Comparison of ENCODE assay signal across 11 cellular contexts in the genomic region with DNA sequence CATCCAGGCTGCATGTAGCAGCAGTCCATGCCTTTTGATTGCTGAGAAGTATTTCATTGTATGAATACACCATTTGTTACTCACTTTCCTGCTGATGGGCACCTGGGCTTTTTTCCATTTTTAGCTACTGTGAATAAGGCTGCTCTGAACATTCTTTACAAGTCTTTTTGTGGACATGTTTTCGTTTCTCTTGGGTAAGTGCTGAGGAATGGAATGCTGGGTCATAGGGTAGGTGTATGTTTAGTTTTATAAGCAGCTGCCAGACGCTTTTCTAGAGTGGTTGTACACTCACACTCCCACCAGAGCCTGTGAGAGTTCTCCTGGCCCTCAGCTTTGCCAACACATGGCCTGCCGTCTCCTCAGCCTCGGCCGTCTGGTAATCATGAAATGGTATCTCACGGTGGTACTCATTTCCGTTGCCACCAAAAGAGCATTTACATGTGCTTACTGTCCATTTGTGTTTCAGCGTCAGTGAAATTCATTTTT. TPM values are rescaled to one million over a fixed set of nuclear protein-coding genes. Genes with fewer than 3 reads are reported as not detected.
DNase-seq lines count a peak whose midpoint lies in the region; ATAC-seq and TF ChIP-seq lines count a peak whose summit lies in the region.
"Had no signal": no experiment of that assay in that cellular context is flagged by ENCODE, and none has a peak within 500 bp of the region (broad histone marks: within the 10 kb centered on the region; RNA-seq: fewer than 3 reads in every experiment).

No MANE protein-coding gene starts in this region.

- H4K20me1 ChIP-seq in GM23248 (ENCODE audit: insufficient read depth), result no peaks in the 10 kb centered on the region

- peak overlapping the region; percentile 86 for H3K27ac ChIP-seq in GM23248
- peak overlapping the region; percentile 61 to 67 for H3K27ac ChIP-seq in breast epithelium
- H3K27ac ChIP-seq in right atrium auricular region, result peak overlapping the region; percentile 54 to 82
- H3K27ac ChIP-seq: psoas muscle had no signal

- peaks cover 19 to 22% of the 10 kb centered on the region in 2 donors for H3K4me1 Mint-ChIP-seq in effector memory CD8-positive, alpha-beta T cell (ENCODE audit: low read depth in 2 of 2)

- no peak overlapping the region; the same call in 1 of the 2 replicates for H2AFZ ChIP-seq in GM23248

- no peaks in the 10 kb centered on the region for H3K27me3 Mint-ChIP-seq in effector memory CD8-positive, alpha-beta T cell
- H3K27me3 Mint-ChIP-seq: stimulated activated naive CD8-positive, alpha-beta T cell treated with anti-CD3 and anti-CD28 coated beads, Interleukin-15, Interleukin-2, amounts not matched to agents 100 ng/mL and 50 ng/mL, for 24 hours had no signal

- H3K36me3 Mint-ChIP-seq in effector memory CD8-positive, alpha-beta T cell (ENCODE audit: insufficient read depth), result peaks cover 23% of the 10 kb centered on the region

- in situ Hi-C loops in GM23248 (cut with MboI), result no loop called here

- H3K27ac Mint-ChIP-seq in effector memory CD8-positive, alpha-beta T cell, result peak overlapping the region in 1 of 2 donors; percentile 59
- H3K27ac Mint-ChIP-seq: stimulated activated naive CD8-positive, alpha-beta T cell treated with anti-CD3 and anti-CD28 coated beads, Interleukin-15, Interleukin-2, amounts not matched to agents 100 ng/mL and 50 ng/mL, for 24 hours had no signal

- H3K4me1 ChIP-seq in GM23248 (ENCODE audit: insufficient read depth) (peaks cover 34% of the 10 kb centered on the region), breast epithelium (peaks cover 38 to 42% of the 10 kb centered on the region in 2 donors), right atrium auricular region (peaks cover 0 to 63% of the 10 kb centered on the region in 2 donors), skeletal muscle satellite cell (ENCODE audit: control insufficient read depth, insufficient read depth, low read length) (peaks cover 72% of the 10 kb centered on the region)

- H3K4me3 ChIP-seq in GM23248 (no peak overlapping the region), breast epithelium (no peak overlapping the region), right atrium auricular region (no peak overlapping the region), skeletal muscle satellite cell (ENCODE audit: low read length) (no peak overlapping the region)
- H3K4me3 ChIP-seq: psoas muscle had no signal

- H3K9ac ChIP-seq in GM23248, result peak overlapping the region; percentile 58
- peak overlapping the region; percentile 78 for H3K9ac ChIP-seq in skeletal muscle satellite cell (ENCODE audit: low read depth, low read length)

- H3K9me3 ChIP-seq in GM23248 (ENCODE audit: low read depth), result no peaks in the 10 kb centered on the region
- no peaks in the 10 kb centered on the region for H3K9me3 ChIP-seq in breast epithelium
- H3K9me3 ChIP-seq in right atrium auricular region, result no peaks in the 10 kb centered on the region
- no peaks in the 10 kb centered on the region for H3K9me3 ChIP-seq in skeletal muscle satellite cell (replicated peaks; ENCODE audit: low read length)
- H3K9me3 ChIP-seq: psoas muscle had no signal

- H3K79me2 ChIP-seq in GM23248 (ENCODE audit: insufficient read depth), result peaks cover 75% of the 10 kb centered on the region

- no peak for ATAC-seq in effector memory CD8-positive, alpha-beta T cell (replicated peaks)
- no peak for ATAC-seq in HG02642 (IDR thresholded peaks at IDR 0.05; ENCODE audit: poor library complexity, unreplicated experiment)

- DNase-seq in GM23248, result peak; percentile 94
- DNase-seq in breast epithelium (ENCODE audit: low spot score in 2 of 2), result no peak
- DNase-seq in right atrium auricular region (ENCODE audit: low spot score), result no peak
- no peak for DNase-seq in effector memory CD8-positive, alpha-beta T cell
- no peak for DNase-seq in retina
- DNase-seq in NCI-H774 (lab: John Stamatoyannopoulos, UW), result no peak
- DNase-seq: activated gamma-delta T cell had no signal

- H3K36me3 ChIP-seq in GM23248 (ENCODE audit: low read depth), result peaks cover 3% of the 10 kb centered on the region
- no peaks in the 10 kb centered on the region for H3K36me3 ChIP-seq in breast epithelium
- peaks cover 6% of the 10 kb centered on the region for H3K36me3 ChIP-seq in right atrium auricular region
- peaks cover 27% of the 10 kb centered on the region for H3K36me3 ChIP-seq in skeletal muscle satellite cell (ENCODE audit: insufficient read depth, low read length)

- 31% methylated on average over 8 of the region's 8 CpGs for WGBS in GM23248 (ENCODE audit: low coverage in 1 of 2, low lambda C conversion rate in 2 of 2, missing lambda C conversion rate in 2 of 2), 2 experiments

- no peaks in the 10 kb centered on the region for H3K9me2 ChIP-seq in GM23248 (ENCODE audit: insufficient read depth)

- H3F3A ChIP-seq in GM23248 (ENCODE audit: insufficient read depth), result peaks cover 30% of the 10 kb centered on the region

- no peak overlapping the region for H3K4me3 Mint-ChIP-seq in effector memory CD8-positive, alpha-beta T cell
- H3K4me3 Mint-ChIP-seq: stimulated activated naive CD8-positive, alpha-beta T cell treated with anti-CD3 and anti-CD28 coated beads, Interleukin-15, Interleukin-2, amounts not matched to agents 100 ng/mL and 50 ng/mL, for 24 hours had no signal

- TF ChIP-seq CTCF in breast epithelium (IDR thresholded peaks at IDR 0.05) (no peak), right atrium auricular region (IDR thresholded peaks at IDR 0.05) (no peak)

- intact Hi-C loops in breast epithelium (cut with DNase I; ENCODE audit: low total_unique reads), result no loop called here

- TF ChIP-seq POLR2A in breast epithelium (IDR thresholded peaks at IDR 0.05), result no peak

- H3K9me3 Mint-ChIP-seq in effector memory CD8-positive, alpha-beta T cell, result no peaks in the 10 kb centered on the region
- H3K9me3 Mint-ChIP-seq: stimulated activated naive CD8-positive, alpha-beta T cell treated with anti-CD3 and anti-CD28 coated beads, Interleukin-15, Interleukin-2, amounts not matched to agents 100 ng/mL and 50 ng/mL, for 24 hours had no signal

- H3K4me2 ChIP-seq in GM23248 (ENCODE audit: unreplicated experiment) (peak overlapping the region; percentile 73), skeletal muscle satellite cell (ENCODE audit: low read length) (peak overlapping the region; percentile 24)

- no peaks in the 10 kb centered on the region for H3K27me3 ChIP-seq in GM23248 (replicated peaks; ENCODE audit: insufficient read depth)
- no peaks in the 10 kb centered on the region for H3K27me3 ChIP-seq in breast epithelium
- H3K27me3 ChIP-seq in right atrium auricular region, result no peaks in the 10 kb centered on the region
- no peaks in the 10 kb centered on the region for H3K27me3 ChIP-seq in skeletal muscle satellite cell (ENCODE audit: control insufficient read depth, insufficient read depth, low read length)

RNA-seq across cellular contexts. Expression of a gene that starts 22.7 kb away (rescaled TPM):
- 25.6 and 34.3 TPM in 2 replicates for total RNA-seq in GM23248 (2014; rRNA removed; shearing (Covaris generic))
- 34.4 and 35.8 TPM in 2 replicates for polyA plus RNA-seq in GM23248 (2016; fragmentation: Nextera tagmentation; extraction: Ambion mirVana)
- total RNA-seq in breast epithelium (10 to 100 TPM; 15.8 to 17.7 (median 17.0) TPM), right atrium auricular region (10 to 100 TPM; 15.9 to 18.8 TPM)
- total RNA-seq in skeletal muscle satellite cell (2012; rRNA removed), result 18.1 and 25.6 TPM in 2 replicates

RNA-seq across cellular contexts. Expression of a gene that starts 41.8 kb away (rescaled TPM):
- 1.3 and 2.1 TPM in 2 replicates for total RNA-seq in GM23248 (2014; rRNA removed; shearing (Covaris generic))
- 2.2 and 2.7 TPM in 2 replicates for polyA plus RNA-seq in GM23248 (2016; fragmentation: Nextera tagmentation; extraction: Ambion mirVana)
- total RNA-seq in breast epithelium (100 to 1,000 TPM in 1 of 3 donors, 10 to 100 TPM in 2; 19.7 to 242 (median 92.8) TPM), right atrium auricular region (10 to 100 TPM; 16.7 to 63.6 TPM)
- total RNA-seq in skeletal muscle satellite cell (2012; rRNA removed), result 1.7 TPM in 1 of 2 replicates, not detected in the other
